Comparison of ENCODE assay signal across 10 cellular contexts in genomic region chr7:26279405-26279804, GRCh38. TPM values are rescaled to one million over a fixed set of nuclear protein-coding genes. Genes with fewer than 3 reads are reported as not detected.
DNase-seq lines count a peak whose midpoint lies in the region; ATAC-seq, FAIRE-seq and TF ChIP-seq lines count a peak whose summit lies in the region.
"Had no signal": no experiment of that assay in that cellular context is flagged by ENCODE, and none has a peak within 500 bp of the region (broad histone marks: within the 10 kb centered on the region; RNA-seq: fewer than 3 reads in every experiment).

No MANE protein-coding gene starts in this region.

- no peaks in the 10 kb centered on the region for H3K36me3 ChIP-seq in OCI-LY3 (replicated peaks; ENCODE audit: low read depth, low read length)
- no peaks in the 10 kb centered on the region for H3K36me3 ChIP-seq in effector memory CD4-positive, alpha-beta T cell (ENCODE audit: control insufficient read depth, insufficient read depth, low read length)
- no peaks in the 10 kb centered on the region for H3K36me3 ChIP-seq in upper lobe of left lung
- H3K36me3 ChIP-seq in left ventricle myocardium inferior, result no peaks in the 10 kb centered on the region
- H3K36me3 ChIP-seq: thoracic aorta had no signal

- in situ Hi-C loops in GM13977 (cut with MboI; ENCODE audit: low pct_unique_long_range_greater_than_20kb, low sequenced_read_pairs, unreplicated experiment), result no loop called here

- H3K27ac ChIP-seq in OCI-LY3 (ENCODE audit: low read length) (no peak overlapping the region), upper lobe of left lung (no peak overlapping the region), left ventricle myocardium inferior (replicated peaks) (no peak overlapping the region)
- H3K27ac ChIP-seq in effector memory CD4-positive, alpha-beta T cell (ENCODE audit: insufficient read depth, low read length, poor library complexity, severe bottlenecking), result no peak overlapping the region
- H3K27ac ChIP-seq: thoracic aorta had no signal

- no peak for TF ChIP-seq CTCF in AG10803 (conservative IDR thresholded peaks at IDR 0.05; ENCODE audit: low read length)
- no peak for TF ChIP-seq CTCF in OCI-LY3 (IDR thresholded peaks at IDR 0.05; ENCODE audit: low read depth, low read length)
- no peak for TF ChIP-seq CTCF in upper lobe of left lung (IDR thresholded peaks at IDR 0.05)
- no peak for TF ChIP-seq CTCF in left ventricle myocardium inferior (IDR thresholded peaks at IDR 0.05; ENCODE audit: borderline replicate concordance)
- no peak for TF ChIP-seq CTCF in GM13977 (IDR thresholded peaks at IDR 0.05; ENCODE audit: extremely low read depth, insufficient read depth, missing control alignments)

- DNase-seq in AG10803 (ENCODE audit: low read depth) (peak; percentile 20), GM19239 (ENCODE audit: insufficient read length, low spot score) (no peak), NCI-H1417 treated with DMSO at 0.1 percent for 48 hours (lab: John Stamatoyannopoulos, UW) (no peak), upper lobe of left lung (no peak), left ventricle myocardium inferior (no peak), GM13977 (ENCODE audit: low spot score) (no peak)
- DNase-seq in effector memory CD4-positive, alpha-beta T cell, result peak in 2 of 3 donors; percentile 3 to 7
- DNase-seq: activated effector memory CD4-positive, alpha-beta T cell treated with Interleukin-2 at 50 U/mL for 16 hours had no signal

- TF ChIP-seq EP300 in upper lobe of left lung (IDR thresholded peaks at IDR 0.05), result no peak

- H3K9ac ChIP-seq in OCI-LY3 (ENCODE audit: low read length), result no peak overlapping the region

- no peak for TF ChIP-seq POLR2A in upper lobe of left lung (IDR thresholded peaks at IDR 0.05)

- 67 to 75% methylated on average over 4 of the region's 4 CpGs for WGBS in upper lobe of left lung, 2 donors

- H3K9me3 ChIP-seq in OCI-LY3 (ENCODE audit: insufficient read depth, low read length) (no peaks in the 10 kb centered on the region), upper lobe of left lung (no peaks in the 10 kb centered on the region), left ventricle myocardium inferior (replicated peaks) (no peaks in the 10 kb centered on the region)
- H3K9me3 ChIP-seq in effector memory CD4-positive, alpha-beta T cell (ENCODE audit: control insufficient read depth, low read length), result no peaks in the 10 kb centered on the region
- H3K9me3 ChIP-seq: thoracic aorta had no signal

- H3K4me2 ChIP-seq in OCI-LY3 (ENCODE audit: low read length), result peak overlapping the region; percentile 26

- FAIRE-seq in GM19239 (lab: Jason Lieb, UNC), result peak; percentile 48

- no peaks in the 10 kb centered on the region for H3K79me2 ChIP-seq in OCI-LY3 (ENCODE audit: low read length)

- no peaks in the 10 kb centered on the region for H4K20me1 ChIP-seq in OCI-LY3 (ENCODE audit: insufficient read depth, low read length)

- H2AFZ ChIP-seq in OCI-LY3 (ENCODE audit: low read depth, low read length), result 0 out of 2 replicates have a peak overlapping the region, but pooled peaks have one; percentile 39

- H3K4me3 ChIP-seq in AG10803 (ENCODE audit: low read length) (no peak overlapping the region), OCI-LY3 (ENCODE audit: low read length) (0 out of 2 replicates have a peak overlapping the region, but pooled peaks have one; percentile 13), upper lobe of left lung (no peak overlapping the region), left ventricle myocardium inferior (no peak overlapping the region)
- H3K4me3 ChIP-seq in effector memory CD4-positive, alpha-beta T cell (ENCODE audit: insufficient read depth, low read depth, low read length, poor library complexity, severe bottlenecking), result no peak overlapping the region
- H3K4me3 ChIP-seq: thoracic aorta had no signal

- intact Hi-C loops in left ventricle myocardium inferior (cut with micrococcal nuclease), result no loop called here

- peaks cover 19% of the 10 kb centered on the region for H3K4me1 ChIP-seq in OCI-LY3 (ENCODE audit: low read length)
- H3K4me1 ChIP-seq in effector memory CD4-positive, alpha-beta T cell (ENCODE audit: control insufficient read depth, insufficient read depth, low read length, poor library complexity, severe bottlenecking), result no peaks in the 10 kb centered on the region
- no peaks in the 10 kb centered on the region for H3K4me1 ChIP-seq in upper lobe of left lung
- H3K4me1 ChIP-seq in left ventricle myocardium inferior, result no peaks in the 10 kb centered on the region

- no peaks in the 10 kb centered on the region for H3K27me3 ChIP-seq in OCI-LY3 (ENCODE audit: low read depth, low read length)
- no peaks in the 10 kb centered on the region for H3K27me3 ChIP-seq in effector memory CD4-positive, alpha-beta T cell (replicated peaks; ENCODE audit: control insufficient read depth, insufficient read depth, low read length, poor library complexity, severe bottlenecking)
- no peaks in the 10 kb centered on the region for H3K27me3 ChIP-seq in upper lobe of left lung
- peaks cover 4% of the 10 kb centered on the region for H3K27me3 ChIP-seq in left ventricle myocardium inferior (ENCODE audit: low read depth)

- no peak for ATAC-seq in upper lobe of left lung (ENCODE audit: low FRiP score in 2 of 2)

RNA-seq across cellular contexts. Expression of gene SNX10, which starts 12.3 kb away (rescaled TPM):
- 10 to 100 TPM; 24.1 to 78.6 (median 36.4) TPM for total RNA-seq in upper lobe of left lung
- total RNA-seq in left ventricle myocardium inferior, result 1.1 TPM

Comparison
In these comparisons a context has a peak if more than half of its experiments do, and no peak if none do; other contexts are left out.
1. DNase-seq: peak in AG10803 (single experiment) and effector memory CD4-positive, alpha-beta T cell (2 of 3); none in GM19239 (single experiment), NCI-H1417 treated with DMSO at 0.1 percent for 48 hours (single experiment), upper lobe of left lung (0 of 2), left ventricle myocardium inferior (single experiment) and GM13977 (single experiment).
2. RNA of gene SNX10, which starts 12.3 kb away (total RNA-seq): 24.1 to 78.6 TPM in upper lobe of left lung; 1.1 TPM in left ventricle myocardium inferior (single experiment); every median in the first group is over 10 times any median in the second.